In genomic region chr16:56470666-56471065, GRCh38 we compare ENCODE assay signal across 21 cellular contexts.
"Had no signal": no experiment of that assay in that cellular context is flagged by ENCODE, and none has a peak within 500 bp of the region (broad histone marks: within the 10 kb centered on the region; RNA-seq: fewer than 3 reads in every experiment).

No MANE protein-coding gene starts in this region.

- H3K27me3 Mint-ChIP-seq: activated CD4-positive, alpha-beta memory T cell treated with anti-CD3 and anti-CD28 coated beads, Interleukin-2, amount 10 ng/mL, durations not matched to agents 7 days and 5 days; activated CD4-positive, alpha-beta T cell treated with anti-CD3 and anti-CD28 coated beads, Interleukin-2, amount 10 ng/mL, durations not matched to agents 24 days and 14 days; stimulated activated naive CD8-positive, alpha-beta T cell treated with anti-CD3 and anti-CD28 coated beads, Interleukin-15, amount 100 ng/mL, for 72 hours had no signal

- H3K4me1 Mint-ChIP-seq: activated CD4-positive, alpha-beta memory T cell treated with anti-CD3 and anti-CD28 coated beads, Interleukin-2, amount 10 ng/mL, durations not matched to agents 7 days and 5 days; activated CD4-positive, alpha-beta T cell treated with anti-CD3 and anti-CD28 coated beads, Interleukin-2, amount 10 ng/mL, durations not matched to agents 24 days and 14 days; natural killer cell; stimulated activated naive CD8-positive, alpha-beta T cell treated with anti-CD3 and anti-CD28 coated beads, Interleukin-15, amount 100 ng/mL, for 72 hours had no signal

- DNase-seq: activated CD4-positive, alpha-beta memory T cell treated with anti-CD3 and anti-CD28 coated beads, Interleukin-2, amount 10 ng/mL, durations not matched to agents 7 days and 5 days; activated CD4-positive, alpha-beta T cell treated with anti-CD3 and anti-CD28 coated beads, Interleukin-2, amount 10 ng/mL, durations not matched to agents 24 days and 14 days; activated naive CD4-positive, alpha-beta T cell; amygdala; body of pancreas; dermis blood vessel endothelial cell; effector CD8-positive, alpha-beta T cell; gastrocnemius medialis; hippocampal formation; left ventricle myocardium inferior; midbrain; natural killer cell; spleen; stimulated activated CD4-positive, alpha-beta T cell treated with anti-CD3 and anti-CD28 coated beads, Interleukin-4, amount 100 ng/mL, for 4 hours; stimulated activated naive CD8-positive, alpha-beta T cell treated with anti-CD3 and anti-CD28 coated beads, Interleukin-15, amount 100 ng/mL, for 72 hours; tibial artery; uterus had no signal

- H3K27ac ChIP-seq: body of pancreas, cardiac muscle cell, esophagus muscularis mucosa, left ventricle myocardium inferior, spleen, tibial artery, uterus had no signal

- H3K4me3 Mint-ChIP-seq: activated CD4-positive, alpha-beta memory T cell treated with anti-CD3 and anti-CD28 coated beads, Interleukin-2, amount 10 ng/mL, durations not matched to agents 7 days and 5 days; activated CD4-positive, alpha-beta T cell treated with anti-CD3 and anti-CD28 coated beads, Interleukin-2, amount 10 ng/mL, durations not matched to agents 24 days and 14 days; natural killer cell; stimulated activated naive CD8-positive, alpha-beta T cell treated with anti-CD3 and anti-CD28 coated beads, Interleukin-15, amount 100 ng/mL, for 72 hours had no signal

- ATAC-seq: activated CD4-positive, CD25-positive, alpha-beta regulatory T cell treated with anti-CD3 and anti-CD28 coated beads, Interleukin-2, amount 50 U/mL, for 24 hours; body of pancreas; gastrocnemius medialis; natural killer cell; stimulated activated naive CD8-positive, alpha-beta T cell treated with anti-CD3 and anti-CD28 coated beads, Interleukin-15, amount 100 ng/mL, for 72 hours had no signal

- H3K27ac Mint-ChIP-seq: activated CD4-positive, alpha-beta memory T cell treated with anti-CD3 and anti-CD28 coated beads, Interleukin-2, amount 10 ng/mL, durations not matched to agents 7 days and 5 days; activated CD4-positive, alpha-beta T cell treated with anti-CD3 and anti-CD28 coated beads, Interleukin-2, amount 10 ng/mL, durations not matched to agents 24 days and 14 days; activated T-helper 2 cell treated with anti-CD3 and anti-CD28 coated beads, Interferon-gamma antibody, Interleukin-2, Interleukin-4, amounts not matched to agents 10 μg/mL and 5 μg/mL and 100 μg/mL, durations not matched to agents 14 hours and 24 hours and 36 hours; natural killer cell had no signal

- H3K9me3 Mint-ChIP-seq: activated CD4-positive, alpha-beta memory T cell treated with anti-CD3 and anti-CD28 coated beads, Interleukin-2, amount 10 ng/mL, durations not matched to agents 7 days and 5 days; activated CD4-positive, alpha-beta T cell treated with anti-CD3 and anti-CD28 coated beads, Interleukin-2, amount 10 ng/mL, durations not matched to agents 24 days and 14 days; activated T-helper 2 cell treated with anti-CD3 and anti-CD28 coated beads, Interferon-gamma antibody, Interleukin-2, Interleukin-4, amounts not matched to agents 10 μg/mL and 5 μg/mL and 100 μg/mL, durations not matched to agents 14 hours and 24 hours and 36 hours; natural killer cell; stimulated activated naive CD8-positive, alpha-beta T cell treated with anti-CD3 and anti-CD28 coated beads, Interleukin-15, amount 100 ng/mL, for 72 hours had no signal
